In the genomic region with DNA sequence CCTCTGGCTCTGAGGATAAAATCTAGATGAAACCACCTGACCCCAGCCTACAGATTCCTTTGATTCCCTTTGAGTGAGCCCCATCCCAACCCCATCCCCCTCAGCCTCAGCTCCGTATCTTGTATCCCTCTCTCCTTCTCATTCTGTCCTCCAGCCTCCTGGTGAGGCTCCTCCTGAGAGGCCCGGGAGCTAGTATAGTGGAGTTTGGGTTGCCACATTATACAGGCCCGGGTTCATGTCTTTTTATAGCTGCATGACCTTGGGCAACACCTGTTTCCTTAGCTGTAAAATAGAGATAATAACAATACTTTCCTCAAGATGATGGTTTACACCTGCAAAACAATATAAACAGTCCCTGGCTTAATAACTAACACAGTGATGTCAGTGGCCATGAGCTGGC, we compare ENCODE assay signal across 1 cellular context.
TF ChIP-seq lines count a peak whose summit lies in the region.

No MANE protein-coding gene starts in this region.

TF ChIP-seq in GM23338, 12 proteins besides CTCF, POLR2A, EP300 and RAD21 (continued from another document):
- TF ChIP-seq POLR2AphosphoS5 (IDR thresholded peaks at IDR 0.05; ENCODE audit: low read depth) (no peak), NANOG (IDR thresholded peaks at IDR 0.05; ENCODE audit: borderline replicate concordance) (no peak), ZNF114 (CRISPR knock-in tag; IDR thresholded peaks at IDR 0.05) (no peak), ZNF331 (CRISPR knock-in tag; IDR thresholded peaks at IDR 0.05; ENCODE audit: low read depth) (no peak)
- TF ChIP-seq, protein P1, sequence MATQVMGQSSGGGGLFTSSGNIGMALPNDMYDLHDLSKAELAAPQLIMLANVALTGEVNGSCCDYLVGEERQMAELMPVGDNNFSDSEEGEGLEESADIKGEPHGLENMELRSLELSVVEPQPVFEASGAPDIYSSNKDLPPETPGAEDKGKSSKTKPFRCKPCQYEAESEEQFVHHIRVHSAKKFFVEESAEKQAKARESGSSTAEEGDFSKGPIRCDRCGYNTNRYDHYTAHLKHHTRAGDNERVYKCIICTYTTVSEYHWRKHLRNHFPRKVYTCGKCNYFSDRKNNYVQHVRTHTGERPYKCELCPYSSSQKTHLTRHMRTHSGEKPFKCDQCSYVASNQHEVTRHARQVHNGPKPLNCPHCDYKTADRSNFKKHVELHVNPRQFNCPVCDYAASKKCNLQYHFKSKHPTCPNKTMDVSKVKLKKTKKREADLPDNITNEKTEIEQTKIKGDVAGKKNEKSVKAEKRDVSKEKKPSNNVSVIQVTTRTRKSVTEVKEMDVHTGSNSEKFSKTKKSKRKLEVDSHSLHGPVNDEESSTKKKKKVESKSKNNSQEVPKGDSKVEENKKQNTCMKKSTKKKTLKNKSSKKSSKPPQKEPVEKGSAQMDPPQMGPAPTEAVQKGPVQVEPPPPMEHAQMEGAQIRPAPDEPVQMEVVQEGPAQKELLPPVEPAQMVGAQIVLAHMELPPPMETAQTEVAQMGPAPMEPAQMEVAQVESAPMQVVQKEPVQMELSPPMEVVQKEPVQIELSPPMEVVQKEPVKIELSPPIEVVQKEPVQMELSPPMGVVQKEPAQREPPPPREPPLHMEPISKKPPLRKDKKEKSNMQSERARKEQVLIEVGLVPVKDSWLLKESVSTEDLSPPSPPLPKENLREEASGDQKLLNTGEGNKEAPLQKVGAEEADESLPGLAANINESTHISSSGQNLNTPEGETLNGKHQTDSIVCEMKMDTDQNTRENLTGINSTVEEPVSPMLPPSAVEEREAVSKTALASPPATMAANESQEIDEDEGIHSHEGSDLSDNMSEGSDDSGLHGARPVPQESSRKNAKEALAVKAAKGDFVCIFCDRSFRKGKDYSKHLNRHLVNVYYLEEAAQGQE (IDR thresholded peaks at IDR 0.05; ENCODE audit: unreplicated experiment) = no peak
TF ChIP-seq in GM23338: peak in this region for 0.
